Comparison of ENCODE assay signal across 10 cellular contexts in the genomic region with DNA sequence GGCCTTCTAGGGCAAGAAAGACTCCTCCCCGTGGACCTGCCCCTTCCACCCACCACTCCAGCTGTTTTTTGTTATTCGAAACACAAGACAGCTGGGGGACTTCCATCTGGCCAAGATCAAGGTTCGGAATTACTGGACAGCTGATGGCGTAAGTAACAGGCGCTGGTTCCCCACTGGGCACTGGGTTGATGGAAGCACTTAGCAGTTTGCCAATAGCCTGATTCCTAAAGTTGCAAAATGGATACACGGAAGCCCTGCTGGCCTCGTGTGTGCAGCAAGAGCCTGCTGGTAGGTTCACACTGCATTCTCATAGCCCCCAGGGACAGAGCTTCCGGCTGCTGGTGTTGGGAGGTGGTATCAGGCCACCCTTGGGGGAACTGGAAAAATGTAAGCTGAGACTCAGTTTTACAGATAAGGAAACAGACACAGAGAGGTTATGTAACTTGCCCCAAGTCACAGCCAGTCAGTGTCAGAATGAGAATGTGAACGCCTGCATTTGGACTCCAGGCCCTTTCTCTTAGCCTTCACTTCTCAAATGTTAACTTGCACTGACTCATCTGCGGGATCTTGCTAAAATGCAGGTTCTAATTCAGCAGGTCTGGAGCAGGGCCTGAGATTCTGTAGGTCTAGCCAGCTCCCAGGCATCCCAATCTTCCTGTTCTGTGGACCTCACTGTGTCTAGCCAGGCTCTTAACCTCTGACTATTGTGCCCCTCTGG.
DNase-seq lines count a peak whose midpoint lies in the region; ATAC-seq and TF ChIP-seq lines count a peak whose summit lies in the region.
"Had no signal": no experiment of that assay in that cellular context is flagged by ENCODE, and none has a peak within 500 bp of the region (broad histone marks: within the 10 kb centered on the region; RNA-seq: fewer than 3 reads in every experiment).

No MANE protein-coding gene starts in this region.

- H3K4me3 ChIP-seq in AG09309 (ENCODE audit: control insufficient read depth, low read depth, low read length) (no peak overlapping the region), SJCRH30 (peak overlapping the region; percentile 50)

- H3K27me3 ChIP-seq in SJCRH30, result no peaks in the 10 kb centered on the region

- peak; percentile 92 for DNase-seq in AG09309 (ENCODE audit: low read depth)
- peak; percentile 89 to 94 for DNase-seq in SJCRH30
- peak; percentile 90 for DNase-seq in fibroblast of peridontal ligament (ENCODE audit: extremely low read depth)
- DNase-seq in non-pigmented ciliary epithelial cell (ENCODE audit: low read depth), result peak; percentile 45
- no peak for DNase-seq in stimulated activated naive CD8-positive, alpha-beta T cell treated with anti-CD3 and anti-CD28 coated beads, Interleukin-15, Interleukin-2, amounts not matched to agents 100 U/mL and 50 U/mL, for 24 hours
- DNase-seq in midbrain (lab: John Stamatoyannopoulos, UW), result no peak
- DNase-seq in DMS153 (lab: John Stamatoyannopoulos, UW), result no peak
- no peak for DNase-seq in HUDEP-2 (lab: John Stamatoyannopoulos, UW; ENCODE audit: unreplicated experiment in 76 of 76)
- DNase-seq: NCI-H146, T-helper 9 cell had no signal

- peak overlapping the region; percentile 90 for H3K27ac ChIP-seq in SJCRH30

- ATAC-seq in stimulated activated naive CD8-positive, alpha-beta T cell treated with anti-CD3 and anti-CD28 coated beads, Interleukin-15, Interleukin-2, amounts not matched to agents 100 U/mL and 50 U/mL, for 24 hours, result no peak

- no peaks in the 10 kb centered on the region for H3K9me3 ChIP-seq in SJCRH30 (replicated peaks)

- TF ChIP-seq CTCF in AG09309 (IDR thresholded peaks at IDR 0.05; ENCODE audit: control insufficient read depth, insufficient read depth, low read depth, low read length, missing control alignments), result no peak

- peaks cover 69% of the 10 kb centered on the region for H3K4me1 ChIP-seq in SJCRH30

- no peaks in the 10 kb centered on the region for H3K36me3 ChIP-seq in SJCRH30

Comparison
In these comparisons a context has a peak if more than half of its experiments do, and no peak if none do; other contexts are left out.
1. DNase-seq: peak in AG09309 (single experiment), SJCRH30 (2 of 2), fibroblast of peridontal ligament (single experiment) and non-pigmented ciliary epithelial cell (single experiment); none in stimulated activated naive CD8-positive, alpha-beta T cell treated with anti-CD3 and anti-CD28 coated beads, Interleukin-15, Interleukin-2, amounts not matched to agents 100 U/mL and 50 U/mL, for 24 hours (single experiment), midbrain (single experiment), DMS153 (single experiment) and HUDEP-2 (0 of 76).